Comparison of ENCODE assay signal across 13 cellular contexts in genomic region chr5:97022898-97023297, GRCh38.
DNase-seq lines count a peak whose midpoint lies in the region; ATAC-seq and TF ChIP-seq lines count a peak whose summit lies in the region.
"Had no signal": no experiment of that assay in that cellular context is flagged by ENCODE, and none has a peak within 500 bp of the region (broad histone marks: within the 10 kb centered on the region; RNA-seq: fewer than 3 reads in every experiment).

No MANE protein-coding gene starts in this region.

- H3K9me3 ChIP-seq in ascending aorta = no peaks in the 10 kb centered on the region

- H3K36me3 Mint-ChIP-seq in activated naive CD8-positive, alpha-beta T cell treated with anti-CD3 and anti-CD28 coated beads, Interleukin-2, amount 50 U/mL, for 24 hours (ENCODE audit: low read depth) = peaks cover 36% of the 10 kb centered on the region

- H3K27me3 Mint-ChIP-seq in activated naive CD8-positive, alpha-beta T cell treated with anti-CD3 and anti-CD28 coated beads, Interleukin-2, amount 50 U/mL, for 24 hours = no peaks in the 10 kb centered on the region
- H3K27me3 Mint-ChIP-seq: CD8-positive, alpha-beta memory T cell had no signal

- no peak overlapping the region for H3K4me3 Mint-ChIP-seq in activated naive CD8-positive, alpha-beta T cell treated with anti-CD3 and anti-CD28 coated beads, Interleukin-2, amount 50 U/mL, for 24 hours

- H3K9me3 Mint-ChIP-seq in activated naive CD8-positive, alpha-beta T cell treated with anti-CD3 and anti-CD28 coated beads, Interleukin-2, amount 50 U/mL, for 24 hours = no peaks in the 10 kb centered on the region
- H3K9me3 Mint-ChIP-seq: CD8-positive, alpha-beta memory T cell had no signal

- ATAC-seq in GM18499 (IDR thresholded peaks at IDR 0.05; ENCODE audit: insufficient read depth, unreplicated experiment) = peak; percentile 45
- ATAC-seq in GM21390 (IDR thresholded peaks at IDR 0.05; ENCODE audit: unreplicated experiment) = peak; percentile 74
- ATAC-seq in activated naive CD8-positive, alpha-beta T cell treated with anti-CD3 and anti-CD28 coated beads, Interleukin-2, amount 50 U/mL, for 24 hours = no peak
- no peak for ATAC-seq in HG02973 (IDR thresholded peaks at IDR 0.05; ENCODE audit: unreplicated experiment)
- ATAC-seq in HG03039 (IDR thresholded peaks at IDR 0.05; ENCODE audit: unreplicated experiment) = no peak
- ATAC-seq: K562 had no signal

- no peaks in the 10 kb centered on the region for H3K27me3 ChIP-seq in ascending aorta

- peaks cover 17% of the 10 kb centered on the region for H3K4me1 Mint-ChIP-seq in activated naive CD8-positive, alpha-beta T cell treated with anti-CD3 and anti-CD28 coated beads, Interleukin-2, amount 50 U/mL, for 24 hours

- H3K27ac ChIP-seq in ascending aorta = no peak overlapping the region

- no peak overlapping the region for H3K4me3 ChIP-seq in ascending aorta
- H3K4me3 ChIP-seq: K562 had no signal

- no peaks in the 10 kb centered on the region for H3K4me1 ChIP-seq in ascending aorta

- intact Hi-C loops in ascending aorta (cut with DNase I) = no loop called here

- DNase-seq in NOMO-1 treated with DMSO at 0.1 percent for 48 hours (lab: John Stamatoyannopoulos, UW; ENCODE audit: unreplicated experiment) (peak; percentile 62), ascending aorta (ENCODE audit: low spot score in 2 of 2) (no peak)
- DNase-seq in activated naive CD8-positive, alpha-beta T cell treated with anti-CD3 and anti-CD28 coated beads, Interleukin-2, amount 50 U/mL, for 24 hours = no peak
- DNase-seq: CD8-positive, alpha-beta memory T cell; effector CD8-positive, alpha-beta T cell; foreskin fibroblast; NCI-H1694; SHP77 had no signal

- no peak for TF ChIP-seq CTCF in ascending aorta (IDR thresholded peaks at IDR 0.05)

- peak overlapping the region; percentile 59 for H3K27ac Mint-ChIP-seq in activated naive CD8-positive, alpha-beta T cell treated with anti-CD3 and anti-CD28 coated beads, Interleukin-2, amount 50 U/mL, for 24 hours

- peaks cover 43 to 63% of the 10 kb centered on the region in 2 donors for H3K36me3 ChIP-seq in ascending aorta

Comparison
In these comparisons a context has a peak if more than half of its experiments do, and no peak if none do; other contexts are left out.
1. ATAC-seq: peak in GM18499 (single experiment) and GM21390 (single experiment); none in activated naive CD8-positive, alpha-beta T cell treated with anti-CD3 and anti-CD28 coated beads, Interleukin-2, amount 50 U/mL, for 24 hours (single experiment), HG02973 (single experiment) and HG03039 (single experiment).